Comparison of ENCODE assay signal across 1 cellular context in genomic region chr18:3395466-3395865, GRCh38.
TF ChIP-seq lines count a peak whose summit lies in the region.

No MANE protein-coding gene starts in this region.

TF ChIP-seq in HepG2, 621 proteins besides CTCF, POLR2A, EP300 and RAD21 (continued from another document):
- TF ChIP-seq, protein P1, sequence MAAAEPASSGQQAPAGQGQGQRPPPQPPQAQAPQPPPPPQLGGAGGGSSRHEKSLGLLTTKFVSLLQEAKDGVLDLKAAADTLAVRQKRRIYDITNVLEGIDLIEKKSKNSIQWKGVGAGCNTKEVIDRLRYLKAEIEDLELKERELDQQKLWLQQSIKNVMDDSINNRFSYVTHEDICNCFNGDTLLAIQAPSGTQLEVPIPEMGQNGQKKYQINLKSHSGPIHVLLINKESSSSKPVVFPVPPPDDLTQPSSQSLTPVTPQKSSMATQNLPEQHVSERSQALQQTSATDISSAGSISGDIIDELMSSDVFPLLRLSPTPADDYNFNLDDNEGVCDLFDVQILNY (CRISPR knock-in tag; conservative IDR thresholded peaks at IDR 0.05), result no peak
- TF ChIP-seq ZNF251 (CRISPR knock-in tag; IDR thresholded peaks at IDR 0.05), result no peak
- TF ChIP-seq ZMYM3 (CRISPR knock-in tag; IDR thresholded peaks at IDR 0.05), result no peak
- no peak for TF ChIP-seq AGO2 (optimal IDR thresholded peaks at IDR 0.05; ENCODE audit: low read depth, low read length)
- no peak for TF ChIP-seq ZBTB4 (CRISPR knock-in tag; IDR thresholded peaks at IDR 0.05; ENCODE audit: borderline replicate concordance)
